Comparison of ENCODE assay signal across 1 cellular context in genomic region chrX:37846141-37846540, GRCh38.
TF ChIP-seq lines count a peak whose summit lies in the region.

No MANE protein-coding gene starts in this region.

TF ChIP-seq in HepG2, 621 proteins besides CTCF, POLR2A, EP300 and RAD21 (continued from another document):
- TF ChIP-seq ZNF780A (CRISPR knock-in tag; IDR thresholded peaks at IDR 0.05): no peak
- no peak for TF ChIP-seq HMGA1 (CRISPR knock-in tag; conservative IDR thresholded peaks at IDR 0.05)
- TF ChIP-seq ZIK1 (CRISPR knock-in tag; IDR thresholded peaks at IDR 0.05; ENCODE audit: borderline replicate concordance, low read depth): no peak
- no peak for TF ChIP-seq ZHX1 (CRISPR knock-in tag; IDR thresholded peaks at IDR 0.05; ENCODE audit: low read depth)
- no peak for TF ChIP-seq MIER3 (CRISPR knock-in tag; IDR thresholded peaks at IDR 0.05; ENCODE audit: borderline replicate concordance)
- no peak for TF ChIP-seq PCBP1 (IDR thresholded peaks at IDR 0.05; ENCODE audit: borderline replicate concordance, low read depth, low read length)
- TF ChIP-seq ZNF251 (CRISPR knock-in tag; IDR thresholded peaks at IDR 0.05): no peak
- no peak for TF ChIP-seq PLRG1 (conservative IDR thresholded peaks at IDR 0.05)
- no peak for TF ChIP-seq ZNF720 (CRISPR knock-in tag; IDR thresholded peaks at IDR 0.05)
- no peak for TF ChIP-seq ZHX2 (IDR thresholded peaks at IDR 0.05; ENCODE audit: low read depth)
- no peak for TF ChIP-seq ZHX2 (CRISPR knock-in tag; IDR thresholded peaks at IDR 0.05; ENCODE audit: borderline replicate concordance)
- no peak for TF ChIP-seq ZNF547 (CRISPR knock-in tag; IDR thresholded peaks at IDR 0.05)
- no peak for TF ChIP-seq IRF2 (CRISPR knock-in tag; IDR thresholded peaks at IDR 0.05)
